In the genomic region with DNA sequence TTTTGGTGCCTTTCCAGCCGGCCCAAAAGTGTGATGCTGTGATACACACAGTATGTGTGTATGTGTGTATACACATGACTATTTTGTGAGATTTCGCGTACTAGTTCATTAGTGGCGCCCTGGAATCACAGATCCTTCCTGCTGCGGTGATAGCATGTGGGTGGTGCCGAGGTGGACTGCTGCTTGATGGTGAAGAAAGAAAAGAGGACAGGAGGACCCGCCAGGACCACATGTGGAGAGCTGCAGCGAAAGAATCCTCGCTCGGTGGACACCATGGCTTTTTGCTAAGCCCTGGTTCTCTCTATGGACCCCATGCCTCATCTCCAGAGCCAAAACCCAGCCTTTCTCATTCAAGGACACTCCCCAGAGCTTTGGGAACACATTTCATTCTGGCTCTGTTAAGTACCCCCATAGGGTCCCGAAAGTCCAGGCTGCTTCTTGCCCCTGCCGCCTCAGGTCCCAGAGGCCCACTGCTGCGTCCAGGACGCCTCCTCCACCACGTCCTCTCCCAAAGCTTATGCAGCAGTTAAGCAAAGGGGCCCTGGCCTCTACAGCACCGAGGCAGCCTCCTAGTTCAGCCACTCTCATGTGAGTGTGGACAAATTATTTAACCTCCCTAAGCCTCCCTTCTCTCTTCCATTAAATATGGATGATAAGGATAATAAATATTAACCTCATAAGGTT, we compare ENCODE assay signal across 26 cellular contexts.
"Had no signal": no experiment of that assay in that cellular context is flagged by ENCODE, and none has a peak within 500 bp of the region (broad histone marks: within the 10 kb centered on the region; RNA-seq: fewer than 3 reads in every experiment).

No MANE protein-coding gene starts in this region.

- FAIRE-seq: endothelial cell of umbilical vein, keratinocyte had no signal

- H3K4me3 ChIP-seq: right lobe of liver, vagina had no signal

- DNase-seq: activated CD4-positive, alpha-beta T cell treated with anti-CD3 and anti-CD28 coated beads for 36 hours; activated CD4-positive, alpha-beta T cell treated with anti-CD3 and anti-CD28 coated beads, Interleukin-2, amount 50 U/mL, for 4 hours; activated CD4-positive, CD25-positive, alpha-beta regulatory T cell; activated gamma-delta T cell; activated naive CD8-positive, alpha-beta T cell treated with anti-CD3 and anti-CD28 coated beads, Interleukin-2, amount 50 U/mL, for 24 hours; activated T-cell treated with anti-CD3 and anti-CD28 coated beads, Interleukin-2, amount 50 U/mL, for 1 hour; amygdala; caudate nucleus; cortex of kidney; effector memory CD8-positive, alpha-beta T cell; foreskin fibroblast; hippocampal formation; left cardiac atrium; left ventricle myocardium superior; mammary epithelial cell; naive thymus-derived CD4-positive, alpha-beta T cell; stimulated activated CD4-positive, alpha-beta T cell treated with anti-CD3 and anti-CD28 coated beads, Interleukin-12 subunit alpha, Interleukin-12 subunit beta, amount 100 ng/mL, for 4 hours; stimulated activated CD4-positive, alpha-beta T cell treated with anti-CD3 and anti-CD28 coated beads, Interleukin-4, amount 100 ng/mL, for 1 hour; stimulated activated naive CD8-positive, alpha-beta T cell treated with anti-CD3 and anti-CD28 coated beads, Interleukin-15, amount 100 ng/mL, for 72 hours; substantia nigra; T-cell had no signal

- H3K36me3 ChIP-seq: right lobe of liver, vagina had no signal

- H3K27ac ChIP-seq: right lobe of liver, vagina had no signal

- ATAC-seq: activated CD4-positive, alpha-beta T cell treated with anti-CD3 and anti-CD28 coated beads for 36 hours; activated naive CD8-positive, alpha-beta T cell treated with anti-CD3 and anti-CD28 coated beads, Interleukin-2, amount 50 U/mL, for 24 hours; effector memory CD8-positive, alpha-beta T cell; esophagus mucosa; left cardiac atrium; left ventricle myocardium superior; naive thymus-derived CD4-positive, alpha-beta T cell; right lobe of liver; stimulated activated naive CD8-positive, alpha-beta T cell treated with anti-CD3 and anti-CD28 coated beads, Interleukin-15, amount 100 ng/mL, for 72 hours; T-cell had no signal

- H3K27me3 ChIP-seq: right lobe of liver, vagina had no signal

- H3K4me1 ChIP-seq: right lobe of liver, vagina had no signal

- H3K9me3 ChIP-seq: right lobe of liver, vagina had no signal
